ENCODE assay signal across 27 cellular contexts in genomic region chr1:206420471-206420870, GRCh38.
"Had no signal": no experiment of that assay in that cellular context is flagged by ENCODE, and none has a peak within 500 bp of the region (broad histone marks: within the 10 kb centered on the region; RNA-seq: fewer than 3 reads in every experiment).

No MANE protein-coding gene starts in this region.

- H3K27me3 Mint-ChIP-seq: activated B cell treated with CpG ODN at 0.5 μM for 24 hours; activated naive CD4-positive, alpha-beta T cell treated with anti-CD3 and anti-CD28 coated beads, Interleukin-2, amount 50 U/mL, for 24 hours; effector memory CD8-positive, alpha-beta T cell; stimulated activated naive CD8-positive, alpha-beta T cell treated with anti-CD3 and anti-CD28 coated beads, Interleukin-15, amount 100 ng/mL, for 72 hours had no signal

- H3K4me3 Mint-ChIP-seq: activated B cell treated with CpG ODN at 0.5 μM for 24 hours; activated naive CD4-positive, alpha-beta T cell treated with anti-CD3 and anti-CD28 coated beads, Interleukin-2, amount 50 U/mL, for 24 hours; effector memory CD8-positive, alpha-beta T cell; immature natural killer cell; mesothelial cell of epicardium; nephron; stimulated activated naive CD8-positive, alpha-beta T cell treated with anti-CD3 and anti-CD28 coated beads, Interleukin-15, amount 100 ng/mL, for 72 hours; T-helper 1 cell treated with Interleukin-12 subunit alpha and Interleukin-12 subunit beta and Interleukin-4 antibody, amounts not matched to agents 30 μg/mL and 1 μg/mL, for 36 hours had no signal

- H3K27me3 ChIP-seq: ascending aorta, colonic mucosa, dorsolateral prefrontal cortex, esophagus muscularis mucosa, hepatocyte, neutrophil, pancreas, right atrium auricular region, suprapubic skin, tibial nerve had no signal

- H2AFZ ChIP-seq: hepatocyte had no signal

- H3K4me1 ChIP-seq: ascending aorta, pancreas, psoas muscle, suprapubic skin had no signal

- DNase-seq: activated B cell treated with CpG ODN at 0.5 μM for 24 hours; activated CD4-positive, alpha-beta T cell treated with anti-CD3 and anti-CD28 coated beads for 4 hours; activated CD4-positive, alpha-beta T cell treated with anti-CD3 and anti-CD28 coated beads, Interleukin-2, amount 50 U/mL, for 48 hours; activated gamma-delta T cell; colonic mucosa; dorsolateral prefrontal cortex; effector memory CD8-positive, alpha-beta T cell; glutamatergic neuron; immature natural killer cell; lower lobe of right lung; pancreas; psoas muscle; stimulated activated CD4-positive, alpha-beta T cell treated with anti-CD3 and anti-CD28 coated beads, Interleukin-12 subunit alpha, Interleukin-12 subunit beta, amount 100 ng/mL, for 4 hours; stimulated activated naive CD8-positive, alpha-beta T cell treated with anti-CD3 and anti-CD28 coated beads, Interleukin-15, amount 100 ng/mL, for 72 hours; T1000 had no signal

- ATAC-seq: effector memory CD8-positive, alpha-beta T cell; left lobe of liver; lower lobe of right lung; pancreas; psoas muscle; stimulated activated naive CD8-positive, alpha-beta T cell treated with anti-CD3 and anti-CD28 coated beads, Interleukin-15, amount 100 ng/mL, for 72 hours had no signal

- H3K4me2 ChIP-seq: hepatocyte had no signal

- H3K9me3 Mint-ChIP-seq: activated B cell treated with CpG ODN at 0.5 μM for 24 hours; activated naive CD4-positive, alpha-beta T cell treated with anti-CD3 and anti-CD28 coated beads, Interleukin-2, amount 50 U/mL, for 24 hours; effector memory CD8-positive, alpha-beta T cell; immature natural killer cell; mesothelial cell of epicardium; nephron; stimulated activated naive CD8-positive, alpha-beta T cell treated with anti-CD3 and anti-CD28 coated beads, Interleukin-15, amount 100 ng/mL, for 72 hours; T-helper 1 cell treated with Interleukin-12 subunit alpha and Interleukin-12 subunit beta and Interleukin-4 antibody, amounts not matched to agents 30 μg/mL and 1 μg/mL, for 36 hours had no signal

- H3K36me3 ChIP-seq: colonic mucosa, pancreas had no signal

- H3K9me3 ChIP-seq: ascending aorta, colonic mucosa, esophagus muscularis mucosa, lower lobe of right lung, neutrophil, pancreas, psoas muscle, right atrium auricular region, suprapubic skin, tibial nerve had no signal

- H3K4me3 ChIP-seq: ascending aorta, colonic mucosa, dorsolateral prefrontal cortex, esophagus muscularis mucosa, hepatocyte, lower lobe of right lung, pancreas, psoas muscle, right atrium auricular region, suprapubic skin, tibial nerve had no signal

- H3K79me2 ChIP-seq: hepatocyte had no signal

- H3K27ac Mint-ChIP-seq: activated B cell treated with CpG ODN at 0.5 μM for 24 hours; activated naive CD4-positive, alpha-beta T cell treated with anti-CD3 and anti-CD28 coated beads, Interleukin-2, amount 50 U/mL, for 24 hours; effector memory CD8-positive, alpha-beta T cell; immature natural killer cell; mesothelial cell of epicardium; nephron; stimulated activated naive CD8-positive, alpha-beta T cell treated with anti-CD3 and anti-CD28 coated beads, Interleukin-15, amount 100 ng/mL, for 72 hours; T-helper 1 cell treated with Interleukin-12 subunit alpha and Interleukin-12 subunit beta and Interleukin-4 antibody, amounts not matched to agents 30 μg/mL and 1 μg/mL, for 36 hours had no signal

- H3K4me1 Mint-ChIP-seq: activated B cell treated with CpG ODN at 0.5 μM for 24 hours; activated naive CD4-positive, alpha-beta T cell treated with anti-CD3 and anti-CD28 coated beads, Interleukin-2, amount 50 U/mL, for 24 hours; immature natural killer cell; stimulated activated naive CD8-positive, alpha-beta T cell treated with anti-CD3 and anti-CD28 coated beads, Interleukin-15, amount 100 ng/mL, for 72 hours had no signal

- H3K27ac ChIP-seq: ascending aorta, colonic mucosa, dorsolateral prefrontal cortex, esophagus muscularis mucosa, hepatocyte, lower lobe of right lung, neutrophil, pancreas, psoas muscle, right atrium auricular region, suprapubic skin, tibial nerve had no signal
